ENCODE assay signal across 1 cellular context in genomic region chr1:33255347-33256311, GRCh38.
TF ChIP-seq lines count a peak whose summit lies in the region.

No MANE protein-coding gene starts in this region.

TF ChIP-seq in HepG2, 621 proteins besides CTCF, POLR2A, EP300 and RAD21 (continued from another document and continues in another):
- TF ChIP-seq ZNF563 (CRISPR knock-in tag; IDR thresholded peaks at IDR 0.05) = no peak
- no peak for TF ChIP-seq TBX3 (IDR thresholded peaks at IDR 0.05; ENCODE audit: borderline replicate concordance)
- TF ChIP-seq DDIT3 (CRISPR knock-in tag; IDR thresholded peaks at IDR 0.05) = no peak
- TF ChIP-seq ZMAT5 (CRISPR knock-in tag; IDR thresholded peaks at IDR 0.05; ENCODE audit: borderline replicate concordance, low read depth) = no peak
- peak; percentile 50; the same call in 1 of the 2 replicates for TF ChIP-seq MYC (CRISPR knock-in tag; IDR thresholded peaks at IDR 0.05; ENCODE audit: borderline replicate concordance)
- no peak for TF ChIP-seq ZFP90 (CRISPR knock-in tag; IDR thresholded peaks at IDR 0.05; ENCODE audit: borderline replicate concordance)
- no peak for TF ChIP-seq SIX1 (CRISPR knock-in tag; IDR thresholded peaks at IDR 0.05; ENCODE audit: borderline replicate concordance)
- no peak for TF ChIP-seq ATF5 (CRISPR knock-in tag; IDR thresholded peaks at IDR 0.05; ENCODE audit: low read depth)
- no peak for TF ChIP-seq ZNF879 (CRISPR knock-in tag; IDR thresholded peaks at IDR 0.05)
- 0 out of 2 replicates have a peak, but pooled peaks have one; percentile 40 for TF ChIP-seq ERF (CRISPR knock-in tag; IDR thresholded peaks at IDR 0.05)
- TF ChIP-seq ZNF343 (CRISPR knock-in tag; IDR thresholded peaks at IDR 0.05) = no peak
- no peak for TF ChIP-seq DPF2 (CRISPR knock-in tag; IDR thresholded peaks at IDR 0.05; ENCODE audit: borderline replicate concordance, low read depth)
- TF ChIP-seq NFIC (IDR thresholded peaks at IDR 0.05; ENCODE audit: low read length) = no peak
- no peak for TF ChIP-seq CBX2 (IDR thresholded peaks at IDR 0.05; ENCODE audit: low read depth, low read length)
- TF ChIP-seq CBX2 (CRISPR knock-in tag; IDR thresholded peaks at IDR 0.05; ENCODE audit: low read depth) = no peak
- TF ChIP-seq ZNF557 (CRISPR knock-in tag; IDR thresholded peaks at IDR 0.05) = no peak
- TF ChIP-seq TFDP1 (CRISPR knock-in tag; IDR thresholded peaks at IDR 0.05; ENCODE audit: borderline replicate concordance) = no peak
- TF ChIP-seq ZNF274 (CRISPR knock-in tag; IDR thresholded peaks at IDR 0.05) = no peak
- TF ChIP-seq MATR3 (CRISPR knock-in tag; IDR thresholded peaks at IDR 0.05) = no peak
- no peak for TF ChIP-seq ZNF224 (CRISPR knock-in tag; IDR thresholded peaks at IDR 0.05)
- TF ChIP-seq SSRP1 (CRISPR knock-in tag; IDR thresholded peaks at IDR 0.05) = no peak
- no peak for TF ChIP-seq SATB2 (CRISPR knock-in tag; IDR thresholded peaks at IDR 0.05)
- TF ChIP-seq HMGXB4 (CRISPR knock-in tag; IDR thresholded peaks at IDR 0.05; ENCODE audit: borderline replicate concordance in 1 of 2, low read depth in 1 of 2) = no peak
- TF ChIP-seq ZNF878 (CRISPR knock-in tag; IDR thresholded peaks at IDR 0.05) = no peak
- TF ChIP-seq FLYWCH1 (CRISPR knock-in tag; IDR thresholded peaks at IDR 0.05) = no peak
- TF ChIP-seq NFYB (CRISPR knock-in tag; IDR thresholded peaks at IDR 0.05) = peak; percentile 32; the same call in 1 of the 2 replicates
- no peak for TF ChIP-seq HDAC2 (CRISPR knock-in tag; IDR thresholded peaks at IDR 0.05)
- no peak for TF ChIP-seq ZNF550 (CRISPR knock-in tag; IDR thresholded peaks at IDR 0.05; ENCODE audit: borderline replicate concordance)
- TF ChIP-seq ARHGAP35 (CRISPR knock-in tag; IDR thresholded peaks at IDR 0.05; ENCODE audit: borderline replicate concordance) = no peak
- no peak for TF ChIP-seq ZFP82 (CRISPR knock-in tag; IDR thresholded peaks at IDR 0.05; ENCODE audit: borderline replicate concordance)
- TF ChIP-seq MAFK (conservative IDR thresholded peaks at IDR 0.05 in 1 of 2, IDR thresholded peaks at IDR 0.05 in 1 of 2; ENCODE audit: low read length in 2 of 2) = no peak
- TF ChIP-seq GLI4 (CRISPR knock-in tag; IDR thresholded peaks at IDR 0.05; ENCODE audit: borderline replicate concordance) = no peak
- TF ChIP-seq MEIS1 (CRISPR knock-in tag; IDR thresholded peaks at IDR 0.05; ENCODE audit: borderline replicate concordance) = no peak
- no peak for TF ChIP-seq ZNF646 (CRISPR knock-in tag; IDR thresholded peaks at IDR 0.05)
- no peak for TF ChIP-seq ZNF264 (CRISPR knock-in tag; IDR thresholded peaks at IDR 0.05)
- no peak for TF ChIP-seq ZNF891 (CRISPR knock-in tag; IDR thresholded peaks at IDR 0.05)
- TF ChIP-seq HNF4G (IDR thresholded peaks at IDR 0.05; ENCODE audit: borderline replicate concordance, low read depth, low read length) = no peak
- TF ChIP-seq HNF4G (CRISPR knock-in tag; IDR thresholded peaks at IDR 0.05; ENCODE audit: borderline replicate concordance, low read depth) = no peak
- TF ChIP-seq IKZF4 (CRISPR knock-in tag; IDR thresholded peaks at IDR 0.05; ENCODE audit: borderline replicate concordance, low read depth, not compliant biosample characterization) = no peak
- peak; percentile 41; the same call in 1 of the 2 replicates for TF ChIP-seq ARNT2 (CRISPR knock-in tag; IDR thresholded peaks at IDR 0.05; ENCODE audit: low read depth)
- TF ChIP-seq FOXJ3 (CRISPR knock-in tag; IDR thresholded peaks at IDR 0.05; ENCODE audit: borderline replicate concordance) = no peak
- peak; percentile 59 for TF ChIP-seq ZNF547 (CRISPR knock-in tag; IDR thresholded peaks at IDR 0.05)
- no peak for TF ChIP-seq ZFP37 (CRISPR knock-in tag; IDR thresholded peaks at IDR 0.05; ENCODE audit: borderline replicate concordance)
- TF ChIP-seq ZNF749 (CRISPR knock-in tag; IDR thresholded peaks at IDR 0.05; ENCODE audit: borderline replicate concordance) = no peak
- TF ChIP-seq CBX1 (IDR thresholded peaks at IDR 0.05; ENCODE audit: low read depth) = no peak
- no peak for TF ChIP-seq NFKBIZ (CRISPR knock-in tag; IDR thresholded peaks at IDR 0.05)
- no peak for TF ChIP-seq ZNF776 (CRISPR knock-in tag; IDR thresholded peaks at IDR 0.05)
- peak; percentile 95 for TF ChIP-seq AGO2 (optimal IDR thresholded peaks at IDR 0.05; ENCODE audit: low read depth, low read length)
- TF ChIP-seq ZNF570 (CRISPR knock-in tag; IDR thresholded peaks at IDR 0.05; ENCODE audit: borderline replicate concordance) = no peak
- peak; percentile 55; the same call in 1 of the 2 replicates for TF ChIP-seq ARID4A (CRISPR knock-in tag; IDR thresholded peaks at IDR 0.05; ENCODE audit: borderline replicate concordance)
- no peak for TF ChIP-seq TBL1XR1 (IDR thresholded peaks at IDR 0.05; ENCODE audit: borderline replicate concordance, low read length, partially characterized antibody)
- TF ChIP-seq MXI1 (IDR thresholded peaks at IDR 0.05; ENCODE audit: borderline replicate concordance, low read depth, low read length) = no peak
- TF ChIP-seq ELF3 (CRISPR knock-in tag; IDR thresholded peaks at IDR 0.05) = no peak
- no peak for TF ChIP-seq STAT6 (CRISPR knock-in tag; IDR thresholded peaks at IDR 0.05; ENCODE audit: borderline replicate concordance)
- TF ChIP-seq ZNF33B (CRISPR knock-in tag; IDR thresholded peaks at IDR 0.05) = no peak
